Comparison of ENCODE assay signal across 25 cellular contexts in genomic region chr10:71337219-71337625, GRCh38. TPM values are rescaled to one million over a fixed set of nuclear protein-coding genes. Genes with fewer than 3 reads are reported as not detected.
DNase-seq lines count a peak whose midpoint lies in the region; ATAC-seq, FAIRE-seq and TF ChIP-seq lines count a peak whose summit lies in the region.
"Had no signal": no experiment of that assay in that cellular context is flagged by ENCODE, and none has a peak within 500 bp of the region (broad histone marks: within the 10 kb centered on the region; RNA-seq: fewer than 3 reads in every experiment).

No MANE protein-coding gene starts in this region.

- H3K9me3 ChIP-seq in BLaER1 (no peaks in the 10 kb centered on the region), HUES64 (ENCODE audit: insufficient read depth, low read depth, low read length) (no peaks in the 10 kb centered on the region), HepG2 (ENCODE audit: low read length) (no peaks in the 10 kb centered on the region)
- H3K9me3 ChIP-seq: BE2C, sigmoid colon had no signal

- peak overlapping the region; percentile 84 for H3K4me2 ChIP-seq in BLaER1
- H3K4me2 ChIP-seq in HepG2 (ENCODE audit: low read depth, low read length) = no peak overlapping the region
- H3K4me2 ChIP-seq: KMS-11 had no signal

- ATAC-seq in HepG2 (no peak), HG03045 (IDR thresholded peaks at IDR 0.05; ENCODE audit: unreplicated experiment) (no peak), GM19324 (IDR thresholded peaks at IDR 0.05; ENCODE audit: low FRiP score, unreplicated experiment) (no peak)
- ATAC-seq: activated T-helper 17 cell treated with anti-CD3 and anti-CD28 coated beads, Interleukin-2, amount 50 U/mL, for 72 hours; foreskin keratinocyte; SK-N-SH treated with all-trans-retinoic acid at 6 μM for 48 hours had no signal

- TF ChIP-seq POLR2A in HepG2 (IDR thresholded peaks at IDR 0.05; ENCODE audit: insufficient read depth in 1 of 2, low read depth in 2 of 2, low read length in 2 of 2) = no peak

- TF ChIP-seq EP300 in HepG2 (IDR thresholded peaks at IDR 0.05; ENCODE audit: low read depth in 2 of 2, low read length in 2 of 2) = no peak
- no peak for TF ChIP-seq EP300 in HepG2 (CRISPR knock-in tag; IDR thresholded peaks at IDR 0.05; ENCODE audit: borderline replicate concordance)

- H3K36me3 ChIP-seq in BLaER1 = peaks cover 40% of the 10 kb centered on the region
- H3K36me3 ChIP-seq in HUES64 (ENCODE audit: insufficient read depth, low read length) = no peaks in the 10 kb centered on the region
- peaks cover 0 to 14% of the 10 kb centered on the region in 2 experiments; a peak in 4 of 5 replicates for H3K36me3 ChIP-seq in HepG2 (replicated peaks in 1 of 2; ENCODE audit: control insufficient read depth in 1 of 2, insufficient read depth in 2 of 2, low read length in 2 of 2)
- H3K36me3 ChIP-seq: BE2C had no signal

- H3K4me3 ChIP-seq in BLaER1 = peak overlapping the region; percentile 31; the same call in 1 of the 2 replicates
- H3K4me3 ChIP-seq in HUES64 (ENCODE audit: low read length) = no peak overlapping the region
- H3K4me3 ChIP-seq in epithelial cell of proximal tubule (ENCODE audit: low read depth, low read length) = peak overlapping the region; percentile 8
- H3K4me3 ChIP-seq in HepG2 (replicated peaks in 1 of 3; ENCODE audit: insufficient read depth in 1 of 3, low read depth in 2 of 3, low read length in 3 of 3) = no peak overlapping the region
- H3K4me3 ChIP-seq: sigmoid colon had no signal

- in situ Hi-C loops in HepG2 (cut with HindIII; ENCODE audit: extremely low pct_ligation_motif_present, low pct_unique_long_range_greater_than_20kb) = loop anchor here (25.0 kb wide), 1 partner anchor 700 kb away; no protein-coding TSS in a partner anchor

- DNase-seq in epithelial cell of proximal tubule (ENCODE audit: low read depth) (peak; percentile 16), HepG2 (ENCODE audit: low spot score) (no peak), SIG-M5 (lab: John Stamatoyannopoulos, UW) (no peak), cerebellar cortex (ENCODE audit: low spot score) (no peak)
- DNase-seq: activated CD4-positive, alpha-beta T cell treated with anti-CD3 and anti-CD28 coated beads, Interleukin-2, amount 50 U/mL, for 1 hour; activated naive CD8-positive, alpha-beta T cell treated with anti-CD3 and anti-CD28 coated beads, Interleukin-2, amount 10 ng/mL, durations not matched to agents 7 days and 5 days; BE2C; erythroblast; foreskin keratinocyte; midbrain; MV-4-11; NCI-H187; NCI-H510A; NK-92 treated with Interleukin-12 subunit alpha and Interleukin-12 subunit beta, amount 100 ng/mL, for 24 hours; sigmoid colon had no signal

- no peak overlapping the region for H2AFZ ChIP-seq in HepG2 (ENCODE audit: low read length)

- intact Hi-C loops in HepG2 (cut with micrococcal nuclease; ENCODE audit: unreplicated experiment) = no loop called here

- peaks cover 75% of the 10 kb centered on the region for H4K20me1 ChIP-seq in BLaER1
- no peaks in the 10 kb centered on the region for H4K20me1 ChIP-seq in HepG2 (ENCODE audit: insufficient read depth, low read length)

- peaks cover 9% of the 10 kb centered on the region for H3K79me2 ChIP-seq in HepG2 (ENCODE audit: insufficient read depth, low read length)

- no peak for TF ChIP-seq CTCF in epithelial cell of proximal tubule (conservative IDR thresholded peaks at IDR 0.05; ENCODE audit: low read depth, low read length)
- no peak for TF ChIP-seq CTCF in HepG2 (CRISPR knock-in tag; IDR thresholded peaks at IDR 0.05)

- WGBS in HUES64 = 77% methylated on average over 11 of the region's 11 CpGs
- whole genome bisulfite sequencing in HepG2 (ENCODE audit: low lambda C conversion rate) = 98% methylated on average over 10 of the region's 11 CpGs

- peaks cover 60% of the 10 kb centered on the region for H3K4me1 ChIP-seq in BLaER1
- H3K4me1 ChIP-seq in HUES64 (ENCODE audit: insufficient read depth, low read length) = peaks cover 18% of the 10 kb centered on the region
- peaks cover 97% of the 10 kb centered on the region for H3K4me1 ChIP-seq in HepG2 (ENCODE audit: insufficient read depth, low read length)
- H3K4me1 ChIP-seq: sigmoid colon had no signal

- H3K9ac ChIP-seq in BLaER1 (no peak overlapping the region), HUES64 (ENCODE audit: low read depth, low read length) (0 out of 2 replicates have a peak overlapping the region, but pooled peaks have one; percentile 7), HepG2 (ENCODE audit: insufficient read depth, low read depth, low read length) (no peak overlapping the region)
- H3K9ac ChIP-seq: KMS-11 had no signal

- no peak for TF ChIP-seq RAD21 in HepG2 (CRISPR knock-in tag; IDR thresholded peaks at IDR 0.05)

- H3K27me3 ChIP-seq in BLaER1 (no peaks in the 10 kb centered on the region), HUES64 (ENCODE audit: insufficient read depth, low read length) (no peaks in the 10 kb centered on the region), HepG2 (ENCODE audit: control insufficient read depth in 1 of 2, insufficient read depth in 2 of 2, low read length in 2 of 2) (no peaks in the 10 kb centered on the region)
- H3K27me3 ChIP-seq: BE2C, foreskin keratinocyte, sigmoid colon had no signal

- no TSS peak for BruUV-seq in HepG2 (replicated peaks; lab: Mats Ljungman, UMichigan)

- CTCF ChIA-PET in HepG2 (lab: Yijun Ruan, JAX; ENCODE audit: low intra/inter-chr PET ratio, low total read pairs) = no interaction called here

- POLR2A ChIA-PET in HepG2 (lab: Yijun Ruan, JAX) = interaction anchor here (0.5 to 16.7 kb wide), 3 partner anchors 11 to 640 kb away, joined by 3 to 210 read pairs (median 72); partner anchors contain the start of gene SLC29A3

- H3K27ac ChIP-seq in BLaER1 (no peak overlapping the region; the same call in 1 of the 2 replicates), HUES64 (ENCODE audit: low read depth, low read length) (no peak overlapping the region; the same call in 1 of the 2 replicates), HepG2 (ENCODE audit: extremely low read length, insufficient read depth, low read length) (peak overlapping the region; percentile 38)
- H3K27ac ChIP-seq: foreskin keratinocyte, KMS-11, sigmoid colon, VCaP had no signal

- FAIRE-seq in HepG2 (lab: Jason Lieb, UNC) = no peak
- FAIRE-seq: D721Med had no signal

RNA-seq across cellular contexts. Expression of gene SLC29A3, which starts 18.2 kb away (rescaled TPM):
- polyA plus RNA-seq in HUES64 (2013, experiment 1 of 2) = 10.5 TPM
- polyA plus RNA-seq in HUES64 (2013, experiment 2 of 2) = 10.5 TPM
- total RNA-seq in epithelial cell of proximal tubule = 0.58 and 2.2 TPM in 2 replicates
- 5.3 and 8.6 TPM in 2 replicates for total RNA-seq in HepG2 (2016; rRNA removed; fragmentation: Illumina TruSeq; extraction: Trizol)
- total RNA-seq in HepG2 (2016; cell fraction: cytosol; rRNA removed; fragmentation: Illumina TruSeq; extraction: Trizol; ENCODE audit: low read depth) = 3.3 and 4.1 TPM in 2 replicates
- total RNA-seq in HepG2 (2016; cell fraction: insoluble cytoplasmic fraction; rRNA removed; fragmentation: Illumina TruSeq; extraction: Trizol) = 5.0 and 9.4 TPM in 2 replicates
- 6.3 and 7.6 TPM in 2 replicates for total RNA-seq in HepG2 (2016; cell fraction: membrane; rRNA removed; fragmentation: Illumina TruSeq; extraction: Trizol)
- total RNA-seq in HepG2 (2016; cell fraction: nucleus; rRNA removed; fragmentation: Illumina TruSeq; extraction: Trizol) = 9.6 and 10.1 TPM in 2 replicates
- 11.8 and 14.4 TPM in 2 replicates for polyA plus RNA-seq in HepG2 (2011; rRNA removed)
- 11.4 and 13.2 TPM in 2 replicates for polyA plus RNA-seq in HepG2 (2011; cell fraction: cytosol; rRNA removed)
- polyA plus RNA-seq in HepG2 (2011; cell fraction: nucleus; rRNA removed) = 10.9 and 11.3 TPM in 2 replicates
- polyA plus RNA-seq in HepG2 (2012) = 13.5 and 17.5 TPM in 2 replicates
- 5.1 and 5.8 TPM in 2 replicates for polyA plus RNA-seq in HepG2 (2016; cell fraction: cytosol; fragmentation: Illumina TruSeq; extraction: Trizol; ENCODE audit: low read depth)
- polyA plus RNA-seq in HepG2 (2016; cell fraction: insoluble cytoplasmic fraction; fragmentation: Illumina TruSeq; extraction: Trizol; ENCODE audit: low read depth) = 6.5 and 10.2 TPM in 2 replicates
- polyA plus RNA-seq in HepG2 (2016; cell fraction: membrane; fragmentation: Illumina TruSeq; extraction: Trizol; ENCODE audit: low read depth) = 8.9 and 9.6 TPM in 2 replicates
- polyA plus RNA-seq in HepG2 (2016; cell fraction: nucleus; fragmentation: Illumina TruSeq; extraction: Trizol; ENCODE audit: insufficient read depth, low read depth) = 19.0 and 21.6 TPM in 2 replicates
- 18.5 and 33.8 TPM in 2 replicates for polyA minus RNA-seq in HepG2 (2011; rRNA and poly(A)+ RNA removed; ENCODE audit: low replicate concordance)
- polyA minus RNA-seq in HepG2 (2011; cell fraction: cytosol; rRNA and poly(A)+ RNA removed) = 8.6 and 10.2 TPM in 2 replicates
- 11.1 and 12.4 TPM in 2 replicates for polyA minus RNA-seq in HepG2 (2011; cell fraction: nucleus; rRNA and poly(A)+ RNA removed)

RNA-seq across cellular contexts. Expression of gene CDH23, which starts 59.5 kb away (rescaled TPM):
- 4.0 TPM for polyA plus RNA-seq in HUES64 (2013, experiment 1 of 2)
- 5.1 TPM for polyA plus RNA-seq in HUES64 (2013, experiment 2 of 2)
- total RNA-seq in epithelial cell of proximal tubule (under 0.01 TPM in 1 of 2 replicates, not detected in the other), HepG2 (2016; rRNA removed; fragmentation: Illumina TruSeq; extraction: Trizol) (not detected in 2 replicates)
- 0.35 and 0.71 TPM in 2 replicates for total RNA-seq in HepG2 (2016; cell fraction: cytosol; rRNA removed; fragmentation: Illumina TruSeq; extraction: Trizol; ENCODE audit: low read depth)
- total RNA-seq in HepG2 (2016; cell fraction: insoluble cytoplasmic fraction; rRNA removed; fragmentation: Illumina TruSeq; extraction: Trizol) = not detected in 2 replicates
- total RNA-seq in HepG2 (2016; cell fraction: membrane; rRNA removed; fragmentation: Illumina TruSeq; extraction: Trizol) = 0.28 TPM in 1 of 2 replicates, not detected in the other
- total RNA-seq in HepG2 (2016; cell fraction: nucleus; rRNA removed; fragmentation: Illumina TruSeq; extraction: Trizol) = not detected in 2 replicates
- polyA plus RNA-seq in HepG2 (2011; rRNA removed) = 0.13 and 0.48 TPM in 2 replicates
- 0.13 and 0.15 TPM in 2 replicates for polyA plus RNA-seq in HepG2 (2011; cell fraction: cytosol; rRNA removed)
- polyA plus RNA-seq in HepG2 (2011; cell fraction: nucleus; rRNA removed) = 0.45 and 0.98 TPM in 2 replicates
- polyA plus RNA-seq in HepG2 (2012) = 0.08 and 0.12 TPM in 2 replicates
- polyA plus RNA-seq in HepG2 (2016; cell fraction: cytosol; fragmentation: Illumina TruSeq; extraction: Trizol; ENCODE audit: low read depth) = 0.34 and 0.35 TPM in 2 replicates
- not detected in 2 replicates for polyA plus RNA-seq in HepG2 (2016; cell fraction: insoluble cytoplasmic fraction; fragmentation: Illumina TruSeq; extraction: Trizol; ENCODE audit: low read depth)
- polyA plus RNA-seq in HepG2 (2016; cell fraction: membrane; fragmentation: Illumina TruSeq; extraction: Trizol; ENCODE audit: low read depth) = not detected in 2 replicates
- not detected in 2 replicates for polyA plus RNA-seq in HepG2 (2016; cell fraction: nucleus; fragmentation: Illumina TruSeq; extraction: Trizol; ENCODE audit: insufficient read depth, low read depth)
- 0.12 and 0.14 TPM in 2 replicates for polyA minus RNA-seq in HepG2 (2011; rRNA and poly(A)+ RNA removed; ENCODE audit: low replicate concordance)
- polyA minus RNA-seq in HepG2 (2011; cell fraction: cytosol; rRNA and poly(A)+ RNA removed) = not detected in 2 replicates
- 0.52 and 0.62 TPM in 2 replicates for polyA minus RNA-seq in HepG2 (2011; cell fraction: nucleus; rRNA and poly(A)+ RNA removed)
- total RNA-seq: RPMI7951 had no signal
- polyA plus RNA-seq: foreskin keratinocyte had no signal

Comparison
In these comparisons a context has a peak if more than half of its experiments do, and no peak if none do; other contexts are left out.
1. H3K4me3 ChIP-seq: peak in BLaER1 (single experiment) and epithelial cell of proximal tubule (single experiment); none in HUES64 (single experiment) and HepG2 (0 of 3).